14 cellular contexts compared by ENCODE assay signal in the genomic region with DNA sequence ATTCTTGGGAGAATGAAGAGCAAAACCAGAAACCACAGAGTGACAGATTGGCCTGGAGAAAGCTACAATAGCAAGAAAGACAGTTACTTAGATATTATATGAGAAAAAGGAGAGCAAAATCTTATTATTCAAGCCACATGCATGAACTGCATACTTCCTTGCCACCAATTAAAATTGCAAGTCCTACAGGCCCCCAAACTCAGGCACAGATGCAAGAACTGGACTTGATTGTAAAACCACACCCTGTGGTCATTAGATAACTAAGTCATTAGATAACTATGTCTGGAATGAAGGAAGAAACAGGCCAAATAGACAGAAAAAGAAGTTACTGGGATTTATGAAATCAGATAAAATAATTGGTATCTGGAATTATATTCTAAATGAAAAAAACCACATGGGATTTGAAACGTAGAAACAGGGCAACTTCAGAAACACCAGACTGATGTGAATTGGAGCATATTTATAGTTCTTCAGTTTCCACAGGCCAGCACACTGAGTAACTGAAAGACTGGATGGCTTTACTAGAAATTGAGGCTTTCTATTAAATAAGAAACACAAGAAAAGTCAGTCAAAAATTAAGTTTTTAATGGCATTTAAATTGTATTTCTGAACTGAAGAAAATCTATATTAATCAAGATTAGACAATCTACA. TPM values are rescaled to one million over a fixed set of nuclear protein-coding genes. Genes with fewer than 3 reads are reported as not detected.
A peak's percentile ranks its signal among the peaks of the same experiment; 100 is the strongest.
DNase-seq lines count a peak whose midpoint lies in the region; ATAC-seq and TF ChIP-seq lines count a peak whose summit lies in the region.
"Had no signal": no experiment of that assay in that cellular context is flagged by ENCODE, and none has a peak within 500 bp of the region (broad histone marks: within the 10 kb centered on the region; RNA-seq: fewer than 3 reads in every experiment).

No MANE protein-coding gene starts in this region.

- no peaks in the 10 kb centered on the region for H3K27me3 Mint-ChIP-seq in glutamatergic neuron (ENCODE audit: unreplicated experiment)
- peaks cover 6% of the 10 kb centered on the region for H3K27me3 Mint-ChIP-seq in T-helper 2 cell treated with Interferon-gamma antibody and Interleukin-4, amounts not matched to agents 5 μg/mL and 100 μg/mL, for 36 hours (ENCODE audit: low read depth)
- H3K27me3 Mint-ChIP-seq: activated CD8-positive, alpha-beta memory T cell treated with anti-CD3 and anti-CD28 coated beads, Interleukin-2, amount 10 ng/mL, durations not matched to agents 7 days and 5 days; activated naive CD8-positive, alpha-beta T cell treated with anti-CD3 and anti-CD28 coated beads, Interleukin-2, amount 50 U/mL, for 24 hours had no signal

- ATAC-seq in HG02763 (IDR thresholded peaks at IDR 0.05; ENCODE audit: unreplicated experiment) (no peak), GM18520 (IDR thresholded peaks at IDR 0.05; ENCODE audit: unreplicated experiment) (no peak)
- ATAC-seq: activated CD8-positive, alpha-beta memory T cell treated with anti-CD3 and anti-CD28 coated beads, Interleukin-2, amount 10 ng/mL, durations not matched to agents 7 days and 5 days; activated naive CD8-positive, alpha-beta T cell treated with anti-CD3 and anti-CD28 coated beads, Interleukin-2, amount 50 U/mL, for 24 hours; effector memory CD8-positive, alpha-beta T cell had no signal

- DNase-seq in GM03348 (ENCODE audit: low spot score) (peak; percentile 75), SJSA1 (ENCODE audit: low read depth in 1 of 2, low spot score in 2 of 2) (peak; percentile 59 to 68), fibroblast of mammary gland (ENCODE audit: low read depth) (peak; percentile 73), retinal pigment epithelial cell (ENCODE audit: low read depth) (peak; percentile 50), glutamatergic neuron (no peak)
- no peak for DNase-seq in T-helper 2 cell treated with Interferon-gamma antibody and Interleukin-4, amounts not matched to agents 5 μg/mL and 100 μg/mL, for 36 hours (ENCODE audit: low spot score)
- DNase-seq: activated CD8-positive, alpha-beta memory T cell treated with anti-CD3 and anti-CD28 coated beads, Interleukin-2, amount 10 ng/mL, durations not matched to agents 7 days and 5 days; activated naive CD8-positive, alpha-beta T cell treated with anti-CD3 and anti-CD28 coated beads, Interleukin-2, amount 50 U/mL, for 24 hours; DMS153; effector memory CD8-positive, alpha-beta T cell; NCI-H146; nephron progenitor cell had no signal

- H3K27ac Mint-ChIP-seq in glutamatergic neuron (ENCODE audit: unreplicated experiment) = no peak overlapping the region
- no peak overlapping the region for H3K27ac Mint-ChIP-seq in T-helper 2 cell treated with Interferon-gamma antibody and Interleukin-4, amounts not matched to agents 5 μg/mL and 100 μg/mL, for 36 hours
- H3K27ac Mint-ChIP-seq: activated CD8-positive, alpha-beta memory T cell treated with anti-CD3 and anti-CD28 coated beads, Interleukin-2, amount 10 ng/mL, durations not matched to agents 7 days and 5 days; activated naive CD8-positive, alpha-beta T cell treated with anti-CD3 and anti-CD28 coated beads, Interleukin-2, amount 50 U/mL, for 24 hours; effector memory CD8-positive, alpha-beta T cell; nephron progenitor cell had no signal

- H3K4me1 Mint-ChIP-seq in glutamatergic neuron (ENCODE audit: low read depth, unreplicated experiment) = peaks cover 15% of the 10 kb centered on the region
- H3K4me1 Mint-ChIP-seq in T-helper 2 cell treated with Interferon-gamma antibody and Interleukin-4, amounts not matched to agents 5 μg/mL and 100 μg/mL, for 36 hours (ENCODE audit: low read depth) = no peaks in the 10 kb centered on the region
- H3K4me1 Mint-ChIP-seq: activated CD8-positive, alpha-beta memory T cell treated with anti-CD3 and anti-CD28 coated beads, Interleukin-2, amount 10 ng/mL, durations not matched to agents 7 days and 5 days; activated naive CD8-positive, alpha-beta T cell treated with anti-CD3 and anti-CD28 coated beads, Interleukin-2, amount 50 U/mL, for 24 hours had no signal

- peak overlapping the region; percentile 63 for H3K27ac ChIP-seq in SJSA1

- H3K4me3 ChIP-seq in SJSA1 = no peak overlapping the region
- H3K4me3 ChIP-seq in fibroblast of mammary gland (ENCODE audit: control insufficient read depth, low read depth, low read length) = no peak overlapping the region
- H3K4me3 ChIP-seq in retinal pigment epithelial cell (ENCODE audit: low read length) = no peak overlapping the region

- no peaks in the 10 kb centered on the region for H3K36me3 ChIP-seq in SJSA1

- H3K9me3 Mint-ChIP-seq in glutamatergic neuron (ENCODE audit: unreplicated experiment) = no peaks in the 10 kb centered on the region
- no peaks in the 10 kb centered on the region for H3K9me3 Mint-ChIP-seq in T-helper 2 cell treated with Interferon-gamma antibody and Interleukin-4, amounts not matched to agents 5 μg/mL and 100 μg/mL, for 36 hours
- H3K9me3 Mint-ChIP-seq: activated naive CD8-positive, alpha-beta T cell treated with anti-CD3 and anti-CD28 coated beads, Interleukin-2, amount 50 U/mL, for 24 hours; effector memory CD8-positive, alpha-beta T cell; nephron progenitor cell had no signal

- no peaks in the 10 kb centered on the region for H3K27me3 ChIP-seq in SJSA1 (replicated peaks)

- H3K36me3 Mint-ChIP-seq in glutamatergic neuron (ENCODE audit: unreplicated experiment) = no peaks in the 10 kb centered on the region
- no peaks in the 10 kb centered on the region for H3K36me3 Mint-ChIP-seq in T-helper 2 cell treated with Interferon-gamma antibody and Interleukin-4, amounts not matched to agents 5 μg/mL and 100 μg/mL, for 36 hours (ENCODE audit: low read depth)
- H3K36me3 Mint-ChIP-seq: activated CD8-positive, alpha-beta memory T cell treated with anti-CD3 and anti-CD28 coated beads, Interleukin-2, amount 10 ng/mL, durations not matched to agents 7 days and 5 days had no signal

- no peak for TF ChIP-seq CTCF in fibroblast of mammary gland (conservative IDR thresholded peaks at IDR 0.05; ENCODE audit: control insufficient read depth, insufficient read depth, low read depth, low read length)
- no peak for TF ChIP-seq CTCF in retinal pigment epithelial cell (conservative IDR thresholded peaks at IDR 0.05; ENCODE audit: low read depth, low read length)
- no peak for TF ChIP-seq CTCF in glutamatergic neuron (IDR thresholded peaks at IDR 0.05; ENCODE audit: partially characterized antibody, unreplicated experiment)

- H3K4me3 Mint-ChIP-seq in glutamatergic neuron (ENCODE audit: unreplicated experiment) = no peak overlapping the region
- no peak overlapping the region for H3K4me3 Mint-ChIP-seq in T-helper 2 cell treated with Interferon-gamma antibody and Interleukin-4, amounts not matched to agents 5 μg/mL and 100 μg/mL, for 36 hours
- H3K4me3 Mint-ChIP-seq: activated CD8-positive, alpha-beta memory T cell treated with anti-CD3 and anti-CD28 coated beads, Interleukin-2, amount 10 ng/mL, durations not matched to agents 7 days and 5 days; activated naive CD8-positive, alpha-beta T cell treated with anti-CD3 and anti-CD28 coated beads, Interleukin-2, amount 50 U/mL, for 24 hours; effector memory CD8-positive, alpha-beta T cell; nephron progenitor cell had no signal

- H3K9me3 ChIP-seq in SJSA1 (replicated peaks) = no peaks in the 10 kb centered on the region

- peaks cover 26% of the 10 kb centered on the region for H3K4me1 ChIP-seq in SJSA1 (replicated peaks)

RNA-seq across cellular contexts. Expression of gene CARMIL1, which starts 49.4 kb away (rescaled TPM):
- 21.2 and 22.2 TPM in 2 replicates for total RNA-seq in SJSA1 (2014; rRNA removed; shearing (Covaris generic))
- total RNA-seq in glutamatergic neuron (ENCODE audit: unreplicated experiment) = 4.8 TPM

Comparison
In these comparisons a context has a peak if more than half of its experiments do, and no peak if none do; other contexts are left out.
1. DNase-seq: peak in GM03348 (single experiment), SJSA1 (2 of 2), fibroblast of mammary gland (single experiment) and retinal pigment epithelial cell (single experiment); none in glutamatergic neuron (single experiment) and T-helper 2 cell treated with Interferon-gamma antibody and Interleukin-4, amounts not matched to agents 5 μg/mL and 100 μg/mL, for 36 hours (single experiment).